22 cellular contexts compared by ENCODE assay signal in genomic region chr10:30697806-30698205, GRCh38.
A peak's percentile ranks its signal among the peaks of the same experiment; 100 is the strongest.
DNase-seq lines count a peak whose midpoint lies in the region; ATAC-seq lines count a peak whose summit lies in the region.
"Had no signal": no experiment of that assay in that cellular context is flagged by ENCODE, and none has a peak within 500 bp of the region (broad histone marks: within the 10 kb centered on the region; RNA-seq: fewer than 3 reads in every experiment).

No MANE protein-coding gene starts in this region.

- no peaks in the 10 kb centered on the region for H3K36me3 ChIP-seq in KOPT-K1 (ENCODE audit: insufficient read depth, low read length)
- H3K36me3 ChIP-seq: colonic mucosa, esophagus squamous epithelium, gastrocnemius medialis, left ventricle myocardium inferior, right lobe of liver had no signal

- ATAC-seq in stimulated activated memory B cell treated with anti-CD40 and anti-IgM and Interleukin-4, amounts not matched to agents 10 μg/mL and 1 μg/mL and 100 μg/mL, for 72 hours = peak; percentile 24
- ATAC-seq in GM18517 (IDR thresholded peaks at IDR 0.05; ENCODE audit: unreplicated experiment) = no peak
- ATAC-seq: gastrocnemius medialis, HCT116, right lobe of liver had no signal

- H3K27ac Mint-ChIP-seq in activated naive CD4-positive, alpha-beta T cell treated with anti-CD3 and anti-CD28 coated beads for 36 hours = peak overlapping the region; percentile 67
- H3K27ac Mint-ChIP-seq in activated naive CD4-positive, alpha-beta T cell treated with anti-CD3 and anti-CD28 coated beads, Interleukin-2, amount 10 ng/mL, durations not matched to agents 7 days and 5 days = no peak overlapping the region
- H3K27ac Mint-ChIP-seq in activated T-helper 1 cell treated with anti-CD3 and anti-CD28 coated beads, Interleukin-12 subunit alpha, Interleukin-12 subunit beta, Interleukin-2, Interleukin-4 antibody, amounts not matched to agents 30 ng/mL and 10 ng/mL and 1 ng/mL, durations not matched to agents 14 hours and 24 hours and 36 hours = peak overlapping the region; percentile 70
- H3K27ac Mint-ChIP-seq in stimulated activated memory B cell treated with anti-CD40 and anti-IgM and Interleukin-4, amounts not matched to agents 10 μg/mL and 1 μg/mL and 100 μg/mL, for 72 hours = peak overlapping the region; percentile 46
- H3K27ac Mint-ChIP-seq: nephron progenitor cell had no signal

- CTCF ChIA-PET in activated naive CD4-positive, alpha-beta T cell treated with anti-CD3 and anti-CD28 coated beads for 36 hours (lab: Charles Lee) = interaction anchor here (0.6 to 3.9 kb wide), 5 partner anchors 11 to 107 kb away, joined by 3 to 23 read pairs (median 3); no protein-coding TSS in a partner anchor
- CTCF ChIA-PET in activated naive CD4-positive, alpha-beta T cell treated with anti-CD3 and anti-CD28 coated beads, Interleukin-2, amount 10 ng/mL, durations not matched to agents 7 days and 5 days (lab: Charles Lee) = interaction anchor here (1.1 kb wide), 1 partner anchor 10 kb away, joined by 5 read pairs; no protein-coding TSS in a partner anchor

- H3K9me3 ChIP-seq in KOPT-K1 (ENCODE audit: insufficient read depth, low read length, poor library complexity, severe bottlenecking) = no peaks in the 10 kb centered on the region
- H3K9me3 ChIP-seq: colonic mucosa, esophagus squamous epithelium, gastrocnemius medialis, left ventricle myocardium inferior, right lobe of liver, SK-N-SH had no signal

- H3K9me3 Mint-ChIP-seq in activated naive CD4-positive, alpha-beta T cell treated with anti-CD3 and anti-CD28 coated beads for 36 hours = no peaks in the 10 kb centered on the region
- H3K9me3 Mint-ChIP-seq in activated naive CD4-positive, alpha-beta T cell treated with anti-CD3 and anti-CD28 coated beads, Interleukin-2, amount 10 ng/mL, durations not matched to agents 7 days and 5 days = peaks cover 3% of the 10 kb centered on the region
- no peaks in the 10 kb centered on the region for H3K9me3 Mint-ChIP-seq in activated T-helper 1 cell treated with anti-CD3 and anti-CD28 coated beads, Interleukin-12 subunit alpha, Interleukin-12 subunit beta, Interleukin-2, Interleukin-4 antibody, amounts not matched to agents 30 ng/mL and 10 ng/mL and 1 ng/mL, durations not matched to agents 14 hours and 24 hours and 36 hours
- no peaks in the 10 kb centered on the region for H3K9me3 Mint-ChIP-seq in stimulated activated memory B cell treated with anti-CD40 and anti-IgM and Interleukin-4, amounts not matched to agents 10 μg/mL and 1 μg/mL and 100 μg/mL, for 72 hours
- H3K9me3 Mint-ChIP-seq: CD14-positive monocyte, nephron progenitor cell had no signal

- peaks cover 75% of the 10 kb centered on the region for H3K4me1 Mint-ChIP-seq in activated naive CD4-positive, alpha-beta T cell treated with anti-CD3 and anti-CD28 coated beads for 36 hours (ENCODE audit: low read depth)
- peaks cover 82% of the 10 kb centered on the region for H3K4me1 Mint-ChIP-seq in activated naive CD4-positive, alpha-beta T cell treated with anti-CD3 and anti-CD28 coated beads, Interleukin-2, amount 10 ng/mL, durations not matched to agents 7 days and 5 days
- peaks cover 81% of the 10 kb centered on the region for H3K4me1 Mint-ChIP-seq in activated T-helper 1 cell treated with anti-CD3 and anti-CD28 coated beads, Interleukin-12 subunit alpha, Interleukin-12 subunit beta, Interleukin-2, Interleukin-4 antibody, amounts not matched to agents 30 ng/mL and 10 ng/mL and 1 ng/mL, durations not matched to agents 14 hours and 24 hours and 36 hours (ENCODE audit: low read depth)
- peaks cover 34% of the 10 kb centered on the region for H3K4me1 Mint-ChIP-seq in stimulated activated memory B cell treated with anti-CD40 and anti-IgM and Interleukin-4, amounts not matched to agents 10 μg/mL and 1 μg/mL and 100 μg/mL, for 72 hours

- intact Hi-C loops in activated naive CD4-positive, alpha-beta T cell treated with anti-CD3 and anti-CD28 coated beads for 36 hours (cut with micrococcal nuclease) = no loop called here
- intact Hi-C loops in activated T-helper 1 cell treated with anti-CD3 and anti-CD28 coated beads, Interleukin-12 subunit alpha, Interleukin-12 subunit beta, Interleukin-2, Interleukin-4 antibody, amounts not matched to agents 30 ng/mL and 10 ng/mL and 1 ng/mL, durations not matched to agents 14 hours and 24 hours and 36 hours (cut with micrococcal nuclease) = no loop called here

- H3K4me3 Mint-ChIP-seq in activated naive CD4-positive, alpha-beta T cell treated with anti-CD3 and anti-CD28 coated beads for 36 hours = no peak overlapping the region
- H3K4me3 Mint-ChIP-seq in activated naive CD4-positive, alpha-beta T cell treated with anti-CD3 and anti-CD28 coated beads, Interleukin-2, amount 10 ng/mL, durations not matched to agents 7 days and 5 days = no peak overlapping the region
- H3K4me3 Mint-ChIP-seq in activated T-helper 1 cell treated with anti-CD3 and anti-CD28 coated beads, Interleukin-12 subunit alpha, Interleukin-12 subunit beta, Interleukin-2, Interleukin-4 antibody, amounts not matched to agents 30 ng/mL and 10 ng/mL and 1 ng/mL, durations not matched to agents 14 hours and 24 hours and 36 hours = peak overlapping the region; percentile 16
- no peak overlapping the region for H3K4me3 Mint-ChIP-seq in stimulated activated memory B cell treated with anti-CD40 and anti-IgM and Interleukin-4, amounts not matched to agents 10 μg/mL and 1 μg/mL and 100 μg/mL, for 72 hours
- H3K4me3 Mint-ChIP-seq: nephron progenitor cell had no signal

- peak overlapping the region; percentile 10 for H3K27ac ChIP-seq in KOPT-K1 (ENCODE audit: low read depth, low read length, poor library complexity, severe bottlenecking)
- H3K27ac ChIP-seq: colonic mucosa, esophagus squamous epithelium, gastrocnemius medialis, left ventricle myocardium inferior, right lobe of liver had no signal

- H3K27me3 Mint-ChIP-seq in activated naive CD4-positive, alpha-beta T cell treated with anti-CD3 and anti-CD28 coated beads for 36 hours (ENCODE audit: low read depth) = no peaks in the 10 kb centered on the region
- H3K27me3 Mint-ChIP-seq in activated naive CD4-positive, alpha-beta T cell treated with anti-CD3 and anti-CD28 coated beads, Interleukin-2, amount 10 ng/mL, durations not matched to agents 7 days and 5 days = no peaks in the 10 kb centered on the region
- H3K27me3 Mint-ChIP-seq in activated T-helper 1 cell treated with anti-CD3 and anti-CD28 coated beads, Interleukin-12 subunit alpha, Interleukin-12 subunit beta, Interleukin-2, Interleukin-4 antibody, amounts not matched to agents 30 ng/mL and 10 ng/mL and 1 ng/mL, durations not matched to agents 14 hours and 24 hours and 36 hours (ENCODE audit: insufficient read depth) = no peaks in the 10 kb centered on the region
- peaks cover 15% of the 10 kb centered on the region for H3K27me3 Mint-ChIP-seq in stimulated activated memory B cell treated with anti-CD40 and anti-IgM and Interleukin-4, amounts not matched to agents 10 μg/mL and 1 μg/mL and 100 μg/mL, for 72 hours

- no peak for DNase-seq in activated naive CD4-positive, alpha-beta T cell treated with anti-CD3 and anti-CD28 coated beads for 36 hours
- DNase-seq in activated naive CD4-positive, alpha-beta T cell treated with anti-CD3 and anti-CD28 coated beads, Interleukin-2, amount 10 ng/mL, durations not matched to agents 7 days and 5 days = no peak
- no peak for DNase-seq in activated T-helper 1 cell treated with anti-CD3 and anti-CD28 coated beads, Interleukin-12 subunit alpha, Interleukin-12 subunit beta, Interleukin-2, Interleukin-4 antibody, amounts not matched to agents 30 ng/mL and 10 ng/mL and 1 ng/mL, durations not matched to agents 14 hours and 24 hours and 36 hours (ENCODE audit: low spot score)
- no peak for DNase-seq in NK-92 treated with Interleukin-12 subunit alpha and Interleukin-12 subunit beta, amount 100 ng/mL, for 24 hours (lab: John Stamatoyannopoulos, UW)
- DNase-seq in hypothalamus (lab: John Stamatoyannopoulos, UW) = no peak
- DNase-seq: colonic mucosa, esophagus squamous epithelium, gastrocnemius medialis, GDM1, hippocampal formation, KBM-7, left ventricle myocardium inferior, NCI-H1436 treated with DMSO at 0.1 percent for 48 hours, NCI-H526 treated with DMSO at 0.1 percent for 48 hours, nephron progenitor cell, right lobe of liver, SK-N-SH had no signal

- no peaks in the 10 kb centered on the region for H3K36me3 Mint-ChIP-seq in activated naive CD4-positive, alpha-beta T cell treated with anti-CD3 and anti-CD28 coated beads for 36 hours (ENCODE audit: low read depth)
- peaks cover 19% of the 10 kb centered on the region for H3K36me3 Mint-ChIP-seq in activated naive CD4-positive, alpha-beta T cell treated with anti-CD3 and anti-CD28 coated beads, Interleukin-2, amount 10 ng/mL, durations not matched to agents 7 days and 5 days
- peaks cover 6% of the 10 kb centered on the region for H3K36me3 Mint-ChIP-seq in activated T-helper 1 cell treated with anti-CD3 and anti-CD28 coated beads, Interleukin-12 subunit alpha, Interleukin-12 subunit beta, Interleukin-2, Interleukin-4 antibody, amounts not matched to agents 30 ng/mL and 10 ng/mL and 1 ng/mL, durations not matched to agents 14 hours and 24 hours and 36 hours (ENCODE audit: low read depth)
- no peaks in the 10 kb centered on the region for H3K36me3 Mint-ChIP-seq in stimulated activated memory B cell treated with anti-CD40 and anti-IgM and Interleukin-4, amounts not matched to agents 10 μg/mL and 1 μg/mL and 100 μg/mL, for 72 hours
- H3K36me3 Mint-ChIP-seq: CD14-positive monocyte had no signal
